ENCODE assay signal across 16 cellular contexts in genomic region chr17:46125831-46126230, GRCh38.
"Had no signal": no experiment of that assay in that cellular context is flagged by ENCODE, and none has a peak within 500 bp of the region (broad histone marks: within the 10 kb centered on the region; RNA-seq: fewer than 3 reads in every experiment).

No MANE protein-coding gene starts in this region.

- H3K36me3 ChIP-seq: neutrophil, right lobe of liver, upper lobe of right lung had no signal

- H3K9me3 Mint-ChIP-seq: activated naive CD4-positive, alpha-beta T cell treated with anti-CD3 and anti-CD28 coated beads, Interleukin-2, amount 50 U/mL, for 24 hours had no signal

- H3K27ac ChIP-seq: coronary artery, neutrophil, right lobe of liver, upper lobe of right lung had no signal

- DNase-seq: activated T-cell treated with anti-CD3 and anti-CD28 coated beads, Interleukin-2, amount 50 U/mL, for 1 hour; caudate nucleus; effector CD4-positive, alpha-beta T cell; hippocampal formation; midbrain; psoas muscle; right lobe of liver; stimulated activated naive CD4-positive, alpha-beta T cell; substantia nigra; SW 1271; upper lobe of right lung had no signal

- H3K4me3 ChIP-seq: coronary artery, lung, psoas muscle, right lobe of liver, upper lobe of right lung had no signal

- H3K27me3 ChIP-seq: neutrophil, right lobe of liver, upper lobe of right lung had no signal

- H3K9me3 ChIP-seq: neutrophil, psoas muscle, right lobe of liver, upper lobe of right lung had no signal

- H3K4me3 Mint-ChIP-seq: activated naive CD4-positive, alpha-beta T cell treated with anti-CD3 and anti-CD28 coated beads, Interleukin-2, amount 50 U/mL, for 24 hours had no signal

- H3K27me3 Mint-ChIP-seq: activated naive CD4-positive, alpha-beta T cell treated with anti-CD3 and anti-CD28 coated beads, Interleukin-2, amount 50 U/mL, for 24 hours had no signal

- ATAC-seq: activated CD4-positive, CD25-positive, alpha-beta regulatory T cell treated with anti-CD3 and anti-CD28 coated beads, Interleukin-2, amount 50 U/mL, for 24 hours; upper lobe of right lung had no signal
